ENCODE assay signal across 8 cellular contexts in genomic region chr10:13528875-13529713, GRCh38. TPM values are rescaled to one million over a fixed set of nuclear protein-coding genes. Genes with fewer than 3 reads are reported as not detected.
DNase-seq lines count a peak whose midpoint lies in the region; ATAC-seq and TF ChIP-seq lines count a peak whose summit lies in the region.

TSS of gene BEND7 (minus strand) at chr10:13529014. CDS start at chr10:13528533, 481 bp downstream.

- H4K20me1 ChIP-seq in SU-DHL-6 (ENCODE audit: low read depth, low read length): no peaks in the 10 kb centered on the region

- no peaks in the 10 kb centered on the region for H3K27me3 ChIP-seq in SU-DHL-6 (ENCODE audit: low read length)
- no peaks in the 10 kb centered on the region for H3K27me3 ChIP-seq in muscle layer of colon (ENCODE audit: control insufficient read depth in 1 of 2, insufficient read depth in 2 of 2, low read length in 2 of 2)
- H3K27me3 ChIP-seq in uterus: no peaks in the 10 kb centered on the region

- H3K79me2 ChIP-seq in SU-DHL-6 (ENCODE audit: insufficient read depth, low read length): no peaks in the 10 kb centered on the region

- no peaks in the 10 kb centered on the region for H3K36me3 ChIP-seq in SU-DHL-6 (ENCODE audit: low read length)
- no peaks in the 10 kb centered on the region for H3K36me3 ChIP-seq in muscle layer of colon (ENCODE audit: insufficient read depth, low read length)
- H3K36me3 ChIP-seq in uterus: no peaks in the 10 kb centered on the region

- H3K27ac Mint-ChIP-seq in activated T-cell treated with anti-CD3 and anti-CD28 coated beads, Interleukin-2, amount 50 U/mL, for 24 hours: no peak within 1 kb of the TSS

- DNase-seq in activated T-cell treated with anti-CD3 and anti-CD28 coated beads, Interleukin-2, amount 50 U/mL, for 24 hours: peak; percentile 34
- DNase-seq in activated T-cell treated with anti-CD3 and anti-CD28 coated beads, Interleukin-2, amount 50 U/mL, for 1 hour: no peak
- DNase-seq in uterus (peak; percentile 20 to 47), GDM1 (lab: John Stamatoyannopoulos, UW) (no peak)

- TF ChIP-seq CTCF in SU-DHL-6 (IDR thresholded peaks at IDR 0.05; ENCODE audit: insufficient read depth, low read length, poor library complexity, severe bottlenecking): no peak
- peak in 1 of 4 experiments; percentile 32 for TF ChIP-seq CTCF in uterus (IDR thresholded peaks at IDR 0.05)

- peaks cover 7% of the 10 kb centered on the region for H3K4me1 ChIP-seq in muscle layer of colon (ENCODE audit: insufficient read depth, low read length)
- H3K4me1 ChIP-seq in uterus: peaks cover 0 to 5% of the 10 kb centered on the region in 2 donors

- H3K9me3 Mint-ChIP-seq in activated T-cell treated with anti-CD3 and anti-CD28 coated beads, Interleukin-2, amount 50 U/mL, for 24 hours: no peaks in the 10 kb centered on the region

- TF ChIP-seq POLR2A in uterus (IDR thresholded peaks at IDR 0.05): no peak

- ATAC-seq in esophagus mucosa (peak; percentile 13), HG03565 (IDR thresholded peaks at IDR 0.05; ENCODE audit: unreplicated experiment) (no peak)

- H3K27ac ChIP-seq in SU-DHL-6 (ENCODE audit: low read depth, low read length) (no peak within 1 kb of the TSS), muscle layer of colon (ENCODE audit: low read depth, low read length) (peak within 1 kb of the TSS; percentile 80), uterus (peak within 1 kb of the TSS; percentile 85 to 90)

- H3K9me2 ChIP-seq in SU-DHL-6 (replicated peaks; ENCODE audit: insufficient read depth, low read length): no peaks in the 10 kb centered on the region

- H3K9me3 ChIP-seq in SU-DHL-6 (ENCODE audit: insufficient read depth, low read length): no peaks in the 10 kb centered on the region
- no peaks in the 10 kb centered on the region for H3K9me3 ChIP-seq in muscle layer of colon (ENCODE audit: low read length)
- H3K9me3 ChIP-seq in uterus: no peaks in the 10 kb centered on the region

- peaks cover 71% of the 10 kb centered on the region for H3K27me3 Mint-ChIP-seq in activated T-cell treated with anti-CD3 and anti-CD28 coated beads, Interleukin-2, amount 50 U/mL, for 24 hours

- H3K4me3 ChIP-seq in SU-DHL-6 (ENCODE audit: insufficient read depth, low read length, poor library complexity, severe bottlenecking) (no peak within 1 kb of the TSS), muscle layer of colon (ENCODE audit: low read depth in 1 of 2, low read length in 2 of 2) (peak within 1 kb of the TSS; percentile 68 to 71), uterus (peak within 1 kb of the TSS; percentile 55 to 62)

- peak within 1 kb of the TSS; percentile 62 for H3K4me3 Mint-ChIP-seq in activated T-cell treated with anti-CD3 and anti-CD28 coated beads, Interleukin-2, amount 50 U/mL, for 24 hours

- no peak within 1 kb of the TSS for H3K9ac ChIP-seq in SU-DHL-6 (ENCODE audit: low read length)
- H3K9ac ChIP-seq in muscle layer of colon (ENCODE audit: low read length): peak within 1 kb of the TSS; percentile 75

- H3K4me1 Mint-ChIP-seq in activated T-cell treated with anti-CD3 and anti-CD28 coated beads, Interleukin-2, amount 50 U/mL, for 24 hours (ENCODE audit: low read depth): peaks cover 6% of the 10 kb centered on the region

- H3K36me3 Mint-ChIP-seq in activated T-cell treated with anti-CD3 and anti-CD28 coated beads, Interleukin-2, amount 50 U/mL, for 24 hours (ENCODE audit: low read depth): no peaks in the 10 kb centered on the region

- peak within 1 kb of the TSS; percentile 27 for H3K4me2 ChIP-seq in SU-DHL-6 (ENCODE audit: low read depth, low read length, poor library complexity, severe bottlenecking)

- intact Hi-C loops in uterus (cut with DNase I; ENCODE audit: low total_unique reads): no loop called here

- H3F3A ChIP-seq in SU-DHL-6 (ENCODE audit: insufficient read depth): no peaks in the 10 kb centered on the region

- no peak within 1 kb of the TSS for H2AFZ ChIP-seq in SU-DHL-6 (ENCODE audit: low read depth, low read length, severe bottlenecking)

RNA-seq across cellular contexts. Expression of gene BEND7, which starts in this region (rescaled TPM):
- total RNA-seq in esophagus mucosa (0.56 TPM), uterus (10 to 100 TPM in 2 of 4 donors, 1 to 10 TPM in 2; 3.3 to 32.7 (median 11.9) TPM)

Comparison
In these comparisons a context has a peak if more than half of its experiments do, and no peak if none do; other contexts are left out.
1. DNase-seq: peak in activated T-cell treated with anti-CD3 and anti-CD28 coated beads, Interleukin-2, amount 50 U/mL, for 24 hours (single experiment) and uterus (2 of 2); none in activated T-cell treated with anti-CD3 and anti-CD28 coated beads, Interleukin-2, amount 50 U/mL, for 1 hour (single experiment) and GDM1 (single experiment).
2. Peak in ATAC-seq in esophagus mucosa; RNA of the gene not detected or under 1 TPM.